Comparison of ENCODE assay signal across 13 cellular contexts in genomic region chr1:61436016-61436415, GRCh38.
DNase-seq lines count a peak whose midpoint lies in the region; ATAC-seq and TF ChIP-seq lines count a peak whose summit lies in the region.
"Had no signal": no experiment of that assay in that cellular context is flagged by ENCODE, and none has a peak within 500 bp of the region (broad histone marks: within the 10 kb centered on the region; RNA-seq: fewer than 3 reads in every experiment).

No MANE protein-coding gene starts in this region.

- peak; percentile 15 for TF ChIP-seq CTCF in fibroblast of pulmonary artery (IDR thresholded peaks at IDR 0.05; ENCODE audit: low read length, missing control alignments)
- peak in 2 of 5 experiments; percentile 7 to 17 for TF ChIP-seq CTCF in gastrocnemius medialis (IDR thresholded peaks at IDR 0.05 in 4 of 5, conservative IDR thresholded peaks at IDR 0.05 in 1 of 5)

- no peaks in the 10 kb centered on the region for H3K36me3 ChIP-seq in gastrocnemius medialis
- H3K36me3 ChIP-seq in CD4-positive, alpha-beta memory T cell (ENCODE audit: insufficient read depth, low read length): no peaks in the 10 kb centered on the region
- H3K36me3 ChIP-seq: breast epithelium had no signal

- no peak for TF ChIP-seq POLR2A in gastrocnemius medialis (IDR thresholded peaks at IDR 0.05)

- H3K4me1 Mint-ChIP-seq in CD4-positive, alpha-beta memory T cell: no peaks in the 10 kb centered on the region

- H3K4me1 ChIP-seq in gastrocnemius medialis: peaks cover 0 to 18% of the 10 kb centered on the region in 2 donors
- no peaks in the 10 kb centered on the region for H3K4me1 ChIP-seq in CD4-positive, alpha-beta memory T cell (ENCODE audit: insufficient read depth, low read length)
- H3K4me1 ChIP-seq: breast epithelium, parathyroid adenoma had no signal

- no peak overlapping the region for H3K27ac Mint-ChIP-seq in CD4-positive, alpha-beta memory T cell

- no peaks in the 10 kb centered on the region for H3K27me3 Mint-ChIP-seq in CD4-positive, alpha-beta memory T cell

- DNase-seq in NCI-H748 (lab: John Stamatoyannopoulos, UW; ENCODE audit: unreplicated experiment) (peak; percentile 19), NCI-H748 treated with DMSO at 0.1 percent for 48 hours (lab: John Stamatoyannopoulos, UW) (no peak), NCI-H69 (lab: John Stamatoyannopoulos, UW) (peak; percentile 33), fibroblast of pulmonary artery (ENCODE audit: low read depth) (no peak), gastrocnemius medialis (no peak)
- DNase-seq in CD4-positive, alpha-beta memory T cell: no peak
- DNase-seq: activated T-cell treated with anti-CD3 and anti-CD28 coated beads, Interleukin-2, amount 50 U/mL, for 4 hours; stimulated activated CD4-positive, alpha-beta T cell treated with anti-CD3 and anti-CD28 coated beads, Interleukin-4, amount 100 ng/mL, for 1 hour had no signal

- POLR2A ChIA-PET in CD4-positive, alpha-beta memory T cell (lab: Charles Lee; ENCODE audit: partially characterized antibody): no interaction called here

- in situ Hi-C loops in gastrocnemius medialis (cut with MboI; ENCODE audit: low sequenced_read_pairs in 4 of 4): no loop called here

- H3K27ac ChIP-seq in gastrocnemius medialis: peak overlapping the region in 3 of 4 donors; percentile 44 to 61 (median 55)
- H3K27ac ChIP-seq in CD4-positive, alpha-beta memory T cell (ENCODE audit: low read depth, low read length): no peak overlapping the region
- H3K27ac ChIP-seq: parathyroid adenoma, VCaP had no signal

- H3K9me3 Mint-ChIP-seq in CD4-positive, alpha-beta memory T cell: no peaks in the 10 kb centered on the region
- H3K9me3 Mint-ChIP-seq: activated T-cell treated with anti-CD3 and anti-CD28 coated beads, Interleukin-2, amount 50 U/mL, for 4 hours had no signal

- ATAC-seq in gastrocnemius medialis (peak in 1 of 2 donors; percentile 58), GM18909 (IDR thresholded peaks at IDR 0.05; ENCODE audit: poor library complexity, unreplicated experiment) (no peak), GM21576 (IDR thresholded peaks at IDR 0.05; ENCODE audit: unreplicated experiment) (no peak)
- ATAC-seq: activated T-cell treated with anti-CD3 and anti-CD28 coated beads, Interleukin-2, amount 50 U/mL, for 4 hours had no signal

- H3K9me3 ChIP-seq in gastrocnemius medialis: no peaks in the 10 kb centered on the region
- H3K9me3 ChIP-seq in CD4-positive, alpha-beta memory T cell (ENCODE audit: control insufficient read depth in 1 of 2, low read length in 2 of 2): no peaks in the 10 kb centered on the region
- H3K9me3 ChIP-seq: breast epithelium had no signal

- CTCF ChIA-PET in CD4-positive, alpha-beta memory T cell (lab: Charles Lee; ENCODE audit: partially characterized antibody): no interaction called here

- intact Hi-C loops in gastrocnemius medialis (cut with DNase I; ENCODE audit: low total_unique reads): no loop called here
- intact Hi-C loops in CD4-positive, alpha-beta memory T cell (cut with micrococcal nuclease): no loop called here

- no peak overlapping the region for H3K4me3 ChIP-seq in fibroblast of pulmonary artery (replicated peaks; ENCODE audit: low read depth, low read length)
- H3K4me3 ChIP-seq in gastrocnemius medialis: no peak overlapping the region
- no peak overlapping the region for H3K4me3 ChIP-seq in CD4-positive, alpha-beta memory T cell (ENCODE audit: low read length in 2 of 2)
- H3K4me3 ChIP-seq: breast epithelium had no signal

- H3K4me3 Mint-ChIP-seq in CD4-positive, alpha-beta memory T cell: no peak overlapping the region
- H3K4me3 Mint-ChIP-seq: activated T-cell treated with anti-CD3 and anti-CD28 coated beads, Interleukin-2, amount 50 U/mL, for 4 hours had no signal

- H3K27me3 ChIP-seq in gastrocnemius medialis: no peaks in the 10 kb centered on the region
- no peaks in the 10 kb centered on the region for H3K27me3 ChIP-seq in CD4-positive, alpha-beta memory T cell (ENCODE audit: insufficient read depth, low read length)
- H3K27me3 ChIP-seq: breast epithelium had no signal

- no peaks in the 10 kb centered on the region for H3K36me3 Mint-ChIP-seq in CD4-positive, alpha-beta memory T cell

Comparison
In these comparisons a context has a peak if more than half of its experiments do, and no peak if none do; other contexts are left out.
1. DNase-seq: peak in NCI-H748 (single experiment) and NCI-H69 (single experiment); none in NCI-H748 treated with DMSO at 0.1 percent for 48 hours (single experiment), fibroblast of pulmonary artery (single experiment), gastrocnemius medialis (0 of 2) and CD4-positive, alpha-beta memory T cell (0 of 5).